Comparison of ENCODE assay signal across 31 cellular contexts in the genomic region with DNA sequence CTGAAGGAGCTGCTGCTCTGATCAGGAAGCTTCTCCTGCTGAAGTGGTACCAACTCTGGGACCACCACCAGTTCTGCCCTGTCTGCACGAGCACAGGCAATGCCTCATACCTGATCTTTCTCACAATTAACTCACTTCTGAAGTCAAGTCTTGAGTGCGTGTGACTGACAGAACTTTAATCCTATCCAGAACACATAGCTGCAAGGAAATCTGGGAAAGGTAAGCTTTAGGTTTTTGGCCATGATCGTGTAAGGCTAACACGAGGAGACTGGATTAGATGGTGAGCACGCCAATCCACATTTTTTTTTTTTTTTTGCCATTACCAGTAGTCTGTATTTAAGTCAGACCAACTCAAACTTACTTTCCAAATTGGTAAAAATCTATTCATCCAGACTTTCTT.
"Had no signal": no experiment of that assay in that cellular context is flagged by ENCODE, and none has a peak within 500 bp of the region (broad histone marks: within the 10 kb centered on the region; RNA-seq: fewer than 3 reads in every experiment).

No MANE protein-coding gene starts in this region.

- H3K9me3 Mint-ChIP-seq: activated CD4-positive, alpha-beta memory T cell treated with anti-CD3 and anti-CD28 coated beads, Interleukin-2, amount 10 ng/mL, durations not matched to agents 7 days and 5 days; activated CD4-positive, alpha-beta T cell treated with anti-CD3 and anti-CD28 coated beads, Interleukin-2, amount 10 ng/mL, durations not matched to agents 7 days and 5 days; activated T-cell treated with anti-CD3 and anti-CD28 coated beads, Interleukin-2, amount 50 U/mL, for 24 hours; activated T-cell treated with anti-CD3 and anti-CD28 coated beads, Interleukin-2, amount 50 U/mL, for 72 hours; effector memory CD8-positive, alpha-beta T cell; T-helper 2 cell treated with Interferon-gamma antibody and Interleukin-4, amounts not matched to agents 5 μg/mL and 100 μg/mL, for 36 hours had no signal

- H3K27me3 ChIP-seq: body of pancreas, gastroesophageal sphincter had no signal

- H3K4me3 ChIP-seq: body of pancreas, esophagus squamous epithelium, gastroesophageal sphincter had no signal

- H3K27ac ChIP-seq: body of pancreas, epithelial cell of prostate, esophagus squamous epithelium, gastroesophageal sphincter had no signal

- ATAC-seq: activated CD4-positive, alpha-beta T cell treated with anti-CD3 and anti-CD28 coated beads for 36 hours; activated T-cell treated with anti-CD3 and anti-CD28 coated beads, Interleukin-2, amount 50 U/mL, for 72 hours; body of pancreas; effector memory CD8-positive, alpha-beta T cell; gastroesophageal sphincter; T-helper 17 cell had no signal

- H3K4me1 ChIP-seq: esophagus squamous epithelium had no signal

- DNase-seq: activated CD4-positive, alpha-beta memory T cell treated with anti-CD3 and anti-CD28 coated beads, Interleukin-2, amount 10 ng/mL, durations not matched to agents 7 days and 5 days; activated CD4-positive, alpha-beta T cell treated with anti-CD3 and anti-CD28 coated beads for 36 hours; activated CD4-positive, alpha-beta T cell treated with anti-CD3 and anti-CD28 coated beads, Interleukin-2, amount 10 ng/mL, durations not matched to agents 7 days and 5 days; activated CD4-positive, alpha-beta T cell treated with anti-CD3 and anti-CD28 coated beads, Interleukin-2, amount 50 U/mL, for 4 hours; activated CD4-positive, CD25-positive, alpha-beta regulatory T cell; activated CD4-positive, CD25-positive, alpha-beta regulatory T cell treated with anti-CD3 and anti-CD28 coated beads, Interleukin-2, amount 50 U/mL, for 72 hours; activated CD8-positive, alpha-beta memory T cell treated with anti-CD3 and anti-CD28 coated beads, Interleukin-2, amount 50 U/mL, for 48 hours; activated gamma-delta T cell; activated naive CD4-positive, alpha-beta T cell; activated naive CD4-positive, alpha-beta T cell treated with anti-CD3 and anti-CD28 coated beads, Interleukin-2, amount 50 U/mL, for 16 hours; activated T-cell treated with anti-CD3 and anti-CD28 coated beads for 4 hours; activated T-cell treated with anti-CD3 and anti-CD28 coated beads, Interleukin-2, amount 50 U/mL, for 24 hours; activated T-cell treated with anti-CD3 and anti-CD28 coated beads, Interleukin-2, amount 50 U/mL, for 72 hours; amniotic stem cell; anterior cingulate cortex; body of pancreas; caudate nucleus; cortex of kidney; dermis blood vessel endothelial cell; effector CD4-positive, alpha-beta T cell; effector memory CD8-positive, alpha-beta T cell; esophagus squamous epithelium; foreskin melanocyte; head of caudate nucleus; hippocampal formation; T-helper 17 cell; T1000 had no signal

- H3K36me3 ChIP-seq: esophagus squamous epithelium, gastroesophageal sphincter had no signal

- H3K4me3 Mint-ChIP-seq: activated CD4-positive, alpha-beta memory T cell treated with anti-CD3 and anti-CD28 coated beads, Interleukin-2, amount 10 ng/mL, durations not matched to agents 7 days and 5 days; activated CD4-positive, alpha-beta T cell treated with anti-CD3 and anti-CD28 coated beads for 36 hours; activated CD4-positive, alpha-beta T cell treated with anti-CD3 and anti-CD28 coated beads, Interleukin-2, amount 10 ng/mL, durations not matched to agents 7 days and 5 days; activated naive CD8-positive, alpha-beta T cell; activated T-cell treated with anti-CD3 and anti-CD28 coated beads, Interleukin-2, amount 50 U/mL, for 24 hours; activated T-cell treated with anti-CD3 and anti-CD28 coated beads, Interleukin-2, amount 50 U/mL, for 72 hours; effector memory CD8-positive, alpha-beta T cell; T-helper 17 cell; T-helper 2 cell treated with Interferon-gamma antibody and Interleukin-4, amounts not matched to agents 5 μg/mL and 100 μg/mL, for 36 hours had no signal

- H3K27ac Mint-ChIP-seq: activated CD4-positive, alpha-beta memory T cell treated with anti-CD3 and anti-CD28 coated beads, Interleukin-2, amount 10 ng/mL, durations not matched to agents 7 days and 5 days; activated CD4-positive, alpha-beta T cell treated with anti-CD3 and anti-CD28 coated beads for 36 hours; activated CD4-positive, alpha-beta T cell treated with anti-CD3 and anti-CD28 coated beads, Interleukin-2, amount 10 ng/mL, durations not matched to agents 7 days and 5 days; activated naive CD8-positive, alpha-beta T cell; activated T-cell treated with anti-CD3 and anti-CD28 coated beads, Interleukin-2, amount 50 U/mL, for 24 hours; activated T-cell treated with anti-CD3 and anti-CD28 coated beads, Interleukin-2, amount 50 U/mL, for 72 hours; effector memory CD8-positive, alpha-beta T cell; T-helper 17 cell; T-helper 2 cell treated with Interferon-gamma antibody and Interleukin-4, amounts not matched to agents 5 μg/mL and 100 μg/mL, for 36 hours had no signal

- H3K9me3 ChIP-seq: body of pancreas, esophagus squamous epithelium, gastroesophageal sphincter had no signal

- H3K36me3 Mint-ChIP-seq: activated naive CD8-positive, alpha-beta T cell had no signal
